In genomic region chr2:43762286-43762685, GRCh38 we compare ENCODE assay signal across 24 cellular contexts. TPM values are rescaled to one million over a fixed set of nuclear protein-coding genes. Genes with fewer than 3 reads are reported as not detected.
DNase-seq lines count a peak whose midpoint lies in the region; ATAC-seq, FAIRE-seq and TF ChIP-seq lines count a peak whose summit lies in the region.
"Had no signal": no experiment of that assay in that cellular context is flagged by ENCODE, and none has a peak within 500 bp of the region (broad histone marks: within the 10 kb centered on the region; RNA-seq: fewer than 3 reads in every experiment).

No MANE protein-coding gene starts in this region.

- no peak overlapping the region for H3K4me3 Mint-ChIP-seq in stimulated activated naive CD8-positive, alpha-beta T cell treated with anti-CD3 and anti-CD28 coated beads, Interleukin-15, amount 100 ng/mL, for 72 hours
- H3K4me3 Mint-ChIP-seq: activated CD4-positive, alpha-beta T cell treated with anti-CD3 and anti-CD28 coated beads, Interleukin-2, amount 10 ng/mL, durations not matched to agents 24 days and 14 days; dendritic cell treated with granulocyte-macrophage colony-stimulating factor and Interleukin-4, amounts not matched to agents 40 ng/mL and 50 ng/mL, for 4 days; H9; naive thymus-derived CD8-positive, alpha-beta T cell had no signal

- no peaks in the 10 kb centered on the region for H3K9me3 Mint-ChIP-seq in stimulated activated naive CD8-positive, alpha-beta T cell treated with anti-CD3 and anti-CD28 coated beads, Interleukin-15, amount 100 ng/mL, for 72 hours
- H3K9me3 Mint-ChIP-seq: activated CD4-positive, alpha-beta T cell treated with anti-CD3 and anti-CD28 coated beads, Interleukin-2, amount 10 ng/mL, durations not matched to agents 24 days and 14 days; dendritic cell treated with granulocyte-macrophage colony-stimulating factor and Interleukin-4, amounts not matched to agents 40 ng/mL and 50 ng/mL, for 4 days; H9; naive thymus-derived CD8-positive, alpha-beta T cell had no signal

- H3K27me3 ChIP-seq in bronchial epithelial cell (ENCODE audit: control insufficient read depth, insufficient read depth, low read length), result no peaks in the 10 kb centered on the region
- H3K27me3 ChIP-seq: cardiac muscle cell, left lung, thyroid gland had no signal

- H3K36me3 ChIP-seq in bronchial epithelial cell (ENCODE audit: control insufficient read depth, insufficient read depth, low read length) (no peaks in the 10 kb centered on the region), kidney (ENCODE audit: control insufficient read depth in 1 of 2, insufficient read depth in 2 of 2, low read length in 2 of 2) (peaks cover 0 to 7% of the 10 kb centered on the region in 2 donors)
- H3K36me3 ChIP-seq: cardiac muscle cell, left lung, thyroid gland had no signal

- TF ChIP-seq CTCF in bronchial epithelial cell (IDR thresholded peaks at IDR 0.05; ENCODE audit: insufficient read depth, low read length, severe bottlenecking) (no peak), kidney (IDR thresholded peaks at IDR 0.05; ENCODE audit: borderline replicate concordance, extremely low read depth, insufficient read depth) (no peak)

- H3K27ac ChIP-seq in kidney (ENCODE audit: low read depth in 2 of 2, low read length in 2 of 2), result no peak overlapping the region
- H3K27ac ChIP-seq: cardiac muscle cell, left lung, thyroid gland had no signal

- ATAC-seq in stimulated activated naive CD8-positive, alpha-beta T cell treated with anti-CD3 and anti-CD28 coated beads, Interleukin-15, Interleukin-2, amounts not matched to agents 100 U/mL and 50 U/mL, for 24 hours, result peak; percentile 80
- no peak for ATAC-seq in stimulated activated naive CD8-positive, alpha-beta T cell treated with anti-CD3 and anti-CD28 coated beads, Interleukin-15, amount 100 ng/mL, for 72 hours
- ATAC-seq: left lung; naive thymus-derived CD8-positive, alpha-beta T cell; Panc1; right cardiac atrium had no signal

- FAIRE-seq in bronchial epithelial cell (lab: Jason Lieb, UNC), result no peak
- peak; percentile 64 for FAIRE-seq in kidney (lab: Jason Lieb, UNC)

- intact Hi-C loops in kidney (cut with DNase I), result no loop called here

- H3K27ac Mint-ChIP-seq in stimulated activated naive CD8-positive, alpha-beta T cell treated with anti-CD3 and anti-CD28 coated beads, Interleukin-15, amount 100 ng/mL, for 72 hours, result no peak overlapping the region
- H3K27ac Mint-ChIP-seq: activated CD4-positive, alpha-beta T cell treated with anti-CD3 and anti-CD28 coated beads, Interleukin-2, amount 10 ng/mL, durations not matched to agents 24 days and 14 days; dendritic cell treated with granulocyte-macrophage colony-stimulating factor and Interleukin-4, amounts not matched to agents 40 ng/mL and 50 ng/mL, for 4 days; H9; naive thymus-derived CD8-positive, alpha-beta T cell had no signal

- peaks cover 5 to 7% of the 10 kb centered on the region in 2 donors for H3K4me1 ChIP-seq in kidney (ENCODE audit: control insufficient read depth in 1 of 2, insufficient read depth in 1 of 2, low read depth in 1 of 2, low read length in 2 of 2)
- H3K4me1 ChIP-seq: left lung had no signal

- no peak overlapping the region for H3K9ac ChIP-seq in kidney (ENCODE audit: low read length in 2 of 2)

- no peaks in the 10 kb centered on the region for H3K27me3 Mint-ChIP-seq in stimulated activated naive CD8-positive, alpha-beta T cell treated with anti-CD3 and anti-CD28 coated beads, Interleukin-15, amount 100 ng/mL, for 72 hours
- H3K27me3 Mint-ChIP-seq: activated CD4-positive, alpha-beta T cell treated with anti-CD3 and anti-CD28 coated beads, Interleukin-2, amount 10 ng/mL, durations not matched to agents 24 days and 14 days; dendritic cell treated with granulocyte-macrophage colony-stimulating factor and Interleukin-4, amounts not matched to agents 40 ng/mL and 50 ng/mL, for 4 days had no signal

- H3K4me1 Mint-ChIP-seq in stimulated activated naive CD8-positive, alpha-beta T cell treated with anti-CD3 and anti-CD28 coated beads, Interleukin-15, amount 100 ng/mL, for 72 hours, result peaks cover 6% of the 10 kb centered on the region
- H3K4me1 Mint-ChIP-seq: naive thymus-derived CD8-positive, alpha-beta T cell had no signal

- H3K9me3 ChIP-seq in kidney (ENCODE audit: control insufficient read depth in 1 of 2, low read length in 2 of 2), result no peaks in the 10 kb centered on the region
- H3K9me3 ChIP-seq: left lung, thyroid gland had no signal

- no peak for DNase-seq in stimulated activated naive CD8-positive, alpha-beta T cell treated with anti-CD3 and anti-CD28 coated beads, Interleukin-15, Interleukin-2, amounts not matched to agents 100 U/mL and 50 U/mL, for 24 hours
- DNase-seq in stimulated activated naive CD8-positive, alpha-beta T cell treated with anti-CD3 and anti-CD28 coated beads, Interleukin-15, amount 100 ng/mL, for 72 hours, result no peak
- DNase-seq in bronchial epithelial cell (ENCODE audit: low read depth) (peak; percentile 81), kidney (no peak), dedifferentiated amniotic fluid mesenchymal stem cell (ENCODE audit: extremely low spot score) (no peak), SHP77 (lab: John Stamatoyannopoulos, UW) (no peak), activated gamma-delta T cell (lab: John Stamatoyannopoulos, UW) (no peak), SW 1271 (lab: John Stamatoyannopoulos, UW) (no peak)
- DNase-seq: activated CD4-positive, alpha-beta T cell treated with anti-CD3 and anti-CD28 coated beads, Interleukin-2, amount 10 ng/mL, durations not matched to agents 24 days and 14 days; activated gamma-delta T cell treated with Interleukin-2 at 50 U/mL for 16 hours; amygdala; H9; Karpas-422; left lung; naive thymus-derived CD8-positive, alpha-beta T cell; NCI-H2171; NCI-H526; right cardiac atrium; stimulated activated CD4-positive, alpha-beta T cell treated with anti-CD3 and anti-CD28 coated beads, Interleukin-4, amount 100 ng/mL, for 1 hour; stimulated activated naive CD4-positive, alpha-beta T cell; thyroid gland had no signal

- H3K4me3 ChIP-seq in bronchial epithelial cell (ENCODE audit: low read depth, low read length) (no peak overlapping the region), kidney (ENCODE audit: low read length in 2 of 2) (no peak overlapping the region)
- H3K4me3 ChIP-seq: cardiac muscle cell, left lung, thyroid gland had no signal

RNA-seq across cellular contexts. Expression of gene DYNC2LI1, which starts 11.6 kb away (rescaled TPM):
- total RNA-seq in bronchial epithelial cell (8.2 and 12.4 TPM in 2 replicates), kidney (41.5 TPM)
- polyA plus RNA-seq in kidney (ENCODE audit: insufficient read depth, low read depth, low replicate concordance), result 54.4 TPM
